Comparison of ENCODE assay signal across 13 cellular contexts in the genomic region with DNA sequence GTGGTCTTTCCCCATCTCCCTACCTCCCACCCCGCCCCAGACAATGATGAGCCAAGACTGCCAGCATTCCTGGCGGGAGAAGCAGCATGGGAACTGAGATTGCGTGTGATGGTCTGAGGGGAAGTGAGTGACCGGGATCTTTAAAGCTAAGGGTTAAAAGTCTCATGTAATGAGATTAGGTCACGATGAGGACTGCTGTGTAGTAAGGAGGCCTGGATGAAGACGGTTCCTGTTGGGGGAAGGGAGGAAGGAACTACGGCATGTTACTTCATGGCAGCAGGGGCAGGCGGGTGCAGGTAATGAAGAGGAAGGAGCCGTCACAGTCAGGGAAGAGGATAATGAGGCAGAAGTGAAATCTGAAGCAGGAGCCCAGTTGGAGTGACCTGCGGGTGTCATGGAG.
DNase-seq lines count a peak whose midpoint lies in the region; ATAC-seq and TF ChIP-seq lines count a peak whose summit lies in the region.
"Had no signal": no experiment of that assay in that cellular context is flagged by ENCODE, and none has a peak within 500 bp of the region (broad histone marks: within the 10 kb centered on the region; RNA-seq: fewer than 3 reads in every experiment).

No MANE protein-coding gene starts in this region.

- no peaks in the 10 kb centered on the region for H3K36me3 Mint-ChIP-seq in GM23338 (ENCODE audit: low read depth)

- no peaks in the 10 kb centered on the region for H3K27me3 Mint-ChIP-seq in GM23338 (ENCODE audit: insufficient read depth, low read depth, poor library complexity)

- H3K27me3 ChIP-seq in left ventricle myocardium inferior (ENCODE audit: low read depth) (no peaks in the 10 kb centered on the region), upper lobe of right lung (no peaks in the 10 kb centered on the region), GM23338 (ENCODE audit: insufficient read depth) (no peaks in the 10 kb centered on the region), brain microvascular endothelial cell (replicated peaks) (no peaks in the 10 kb centered on the region)

- no peak overlapping the region for H3K4me3 ChIP-seq in left ventricle myocardium inferior
- H3K4me3 ChIP-seq in upper lobe of right lung = no peak overlapping the region
- H3K4me3 ChIP-seq in GM23338 = no peak overlapping the region
- H3K4me3 ChIP-seq in brain microvascular endothelial cell (ENCODE audit: low read depth, low read length) = no peak overlapping the region
- H3K4me3 ChIP-seq: SJCRH30 had no signal

- DNase-seq in left ventricle myocardium inferior = no peak
- DNase-seq in left cardiac atrium = no peak
- DNase-seq in RPMI7951 (ENCODE audit: low read depth) = peak; percentile 47
- DNase-seq in left kidney (ENCODE audit: low read depth, low spot score) = peak; percentile 70
- DNase-seq in upper lobe of right lung = no peak
- no peak for DNase-seq in GM23338 (ENCODE audit: low spot score)
- no peak for DNase-seq in SHP77 (lab: John Stamatoyannopoulos, UW)
- DNase-seq in brain microvascular endothelial cell = no peak
- DNase-seq: COR-L47, NCI-H187 treated with DMSO at 0.1 percent for 48 hours, NCI-H446 treated with DMSO at 0.1 percent for 48 hours, NCI-H748 treated with DMSO at 0.1 percent for 48 hours, SJCRH30 had no signal

- ATAC-seq in left cardiac atrium (no peak), upper lobe of right lung (peak; percentile 68), GM23338 (no peak)

- in situ Hi-C loops in brain microvascular endothelial cell (cut with HindIII; ENCODE audit: low pct_ligation_motif_present, low sequenced_read_pairs) = no loop called here

- no peak overlapping the region for H3K4me2 ChIP-seq in GM23338

- intact Hi-C loops in left ventricle myocardium inferior (cut with micrococcal nuclease) = no loop called here
- intact Hi-C loops in left cardiac atrium (cut with DNase I) = no loop called here
- intact Hi-C loops in upper lobe of right lung (cut with DNase I) = no loop called here

- peaks cover 41% of the 10 kb centered on the region for H3K36me3 ChIP-seq in left ventricle myocardium inferior
- no peaks in the 10 kb centered on the region for H3K36me3 ChIP-seq in upper lobe of right lung
- H3K36me3 ChIP-seq in GM23338 (ENCODE audit: insufficient read depth) = no peaks in the 10 kb centered on the region
- no peaks in the 10 kb centered on the region for H3K36me3 ChIP-seq in brain microvascular endothelial cell (replicated peaks)
- H3K36me3 ChIP-seq: SJCRH30 had no signal

- no peaks in the 10 kb centered on the region for H3F3A ChIP-seq in GM23338 (replicated peaks; ENCODE audit: low read depth)

- H3K4me1 ChIP-seq in left ventricle myocardium inferior (peaks cover 65% of the 10 kb centered on the region), upper lobe of right lung (no peaks in the 10 kb centered on the region), GM23338 (ENCODE audit: insufficient read depth) (no peaks in the 10 kb centered on the region)
- H3K4me1 ChIP-seq: SJCRH30 had no signal

- H2AFZ ChIP-seq in GM23338 = no peak overlapping the region

- H3K9me3 Mint-ChIP-seq in GM23338 = no peaks in the 10 kb centered on the region

- peaks cover 8% of the 10 kb centered on the region; the same call in 2 of the 3 replicates for H3K4me1 Mint-ChIP-seq in GM23338

- H3K79me2 ChIP-seq in GM23338 (replicated peaks; ENCODE audit: insufficient read depth) = no peaks in the 10 kb centered on the region

- TF ChIP-seq CTCF in left ventricle myocardium inferior (IDR thresholded peaks at IDR 0.05; ENCODE audit: borderline replicate concordance) (no peak), upper lobe of right lung (IDR thresholded peaks at IDR 0.05) (no peak), GM23338 (conservative IDR thresholded peaks at IDR 0.05; ENCODE audit: low read depth in 2 of 2) (no peak), brain microvascular endothelial cell (IDR thresholded peaks at IDR 0.05; ENCODE audit: low read depth, low read length, missing control alignments) (no peak)

- no peak overlapping the region for H3K27ac Mint-ChIP-seq in GM23338

- H4K20me1 ChIP-seq in GM23338 (replicated peaks; ENCODE audit: insufficient read depth) = no peaks in the 10 kb centered on the region

- H3K4me3 Mint-ChIP-seq in GM23338 = no peak overlapping the region

- no peaks in the 10 kb centered on the region for H3K9me2 ChIP-seq in GM23338 (ENCODE audit: insufficient read depth)

- H3K9me3 ChIP-seq in left ventricle myocardium inferior (replicated peaks) (no peaks in the 10 kb centered on the region), upper lobe of right lung (no peaks in the 10 kb centered on the region)
- H3K9me3 ChIP-seq: SJCRH30 had no signal

- H3K27ac ChIP-seq in left ventricle myocardium inferior (replicated peaks) = peak overlapping the region; percentile 46
- no peak overlapping the region for H3K27ac ChIP-seq in upper lobe of right lung
- H3K27ac ChIP-seq in GM23338 (ENCODE audit: low read depth) = no peak overlapping the region
- H3K27ac ChIP-seq in brain microvascular endothelial cell = no peak overlapping the region
- H3K27ac ChIP-seq: SJCRH30 had no signal

TF ChIP-seq in GM23338, 12 proteins besides CTCF, POLR2A, EP300 and RAD21 (continues in another document):
- TF ChIP-seq CREB1 (CRISPR knock-in tag; IDR thresholded peaks at IDR 0.05; ENCODE audit: low read depth) (no peak), EZH2 (IDR thresholded peaks at IDR 0.05; ENCODE audit: low read depth, unreplicated experiment) (no peak), STAT1 (IDR thresholded peaks at IDR 0.05; ENCODE audit: unreplicated experiment) (no peak), JUNB (IDR thresholded peaks at IDR 0.05; ENCODE audit: unreplicated experiment) (no peak)
- TF ChIP-seq, protein P1, sequence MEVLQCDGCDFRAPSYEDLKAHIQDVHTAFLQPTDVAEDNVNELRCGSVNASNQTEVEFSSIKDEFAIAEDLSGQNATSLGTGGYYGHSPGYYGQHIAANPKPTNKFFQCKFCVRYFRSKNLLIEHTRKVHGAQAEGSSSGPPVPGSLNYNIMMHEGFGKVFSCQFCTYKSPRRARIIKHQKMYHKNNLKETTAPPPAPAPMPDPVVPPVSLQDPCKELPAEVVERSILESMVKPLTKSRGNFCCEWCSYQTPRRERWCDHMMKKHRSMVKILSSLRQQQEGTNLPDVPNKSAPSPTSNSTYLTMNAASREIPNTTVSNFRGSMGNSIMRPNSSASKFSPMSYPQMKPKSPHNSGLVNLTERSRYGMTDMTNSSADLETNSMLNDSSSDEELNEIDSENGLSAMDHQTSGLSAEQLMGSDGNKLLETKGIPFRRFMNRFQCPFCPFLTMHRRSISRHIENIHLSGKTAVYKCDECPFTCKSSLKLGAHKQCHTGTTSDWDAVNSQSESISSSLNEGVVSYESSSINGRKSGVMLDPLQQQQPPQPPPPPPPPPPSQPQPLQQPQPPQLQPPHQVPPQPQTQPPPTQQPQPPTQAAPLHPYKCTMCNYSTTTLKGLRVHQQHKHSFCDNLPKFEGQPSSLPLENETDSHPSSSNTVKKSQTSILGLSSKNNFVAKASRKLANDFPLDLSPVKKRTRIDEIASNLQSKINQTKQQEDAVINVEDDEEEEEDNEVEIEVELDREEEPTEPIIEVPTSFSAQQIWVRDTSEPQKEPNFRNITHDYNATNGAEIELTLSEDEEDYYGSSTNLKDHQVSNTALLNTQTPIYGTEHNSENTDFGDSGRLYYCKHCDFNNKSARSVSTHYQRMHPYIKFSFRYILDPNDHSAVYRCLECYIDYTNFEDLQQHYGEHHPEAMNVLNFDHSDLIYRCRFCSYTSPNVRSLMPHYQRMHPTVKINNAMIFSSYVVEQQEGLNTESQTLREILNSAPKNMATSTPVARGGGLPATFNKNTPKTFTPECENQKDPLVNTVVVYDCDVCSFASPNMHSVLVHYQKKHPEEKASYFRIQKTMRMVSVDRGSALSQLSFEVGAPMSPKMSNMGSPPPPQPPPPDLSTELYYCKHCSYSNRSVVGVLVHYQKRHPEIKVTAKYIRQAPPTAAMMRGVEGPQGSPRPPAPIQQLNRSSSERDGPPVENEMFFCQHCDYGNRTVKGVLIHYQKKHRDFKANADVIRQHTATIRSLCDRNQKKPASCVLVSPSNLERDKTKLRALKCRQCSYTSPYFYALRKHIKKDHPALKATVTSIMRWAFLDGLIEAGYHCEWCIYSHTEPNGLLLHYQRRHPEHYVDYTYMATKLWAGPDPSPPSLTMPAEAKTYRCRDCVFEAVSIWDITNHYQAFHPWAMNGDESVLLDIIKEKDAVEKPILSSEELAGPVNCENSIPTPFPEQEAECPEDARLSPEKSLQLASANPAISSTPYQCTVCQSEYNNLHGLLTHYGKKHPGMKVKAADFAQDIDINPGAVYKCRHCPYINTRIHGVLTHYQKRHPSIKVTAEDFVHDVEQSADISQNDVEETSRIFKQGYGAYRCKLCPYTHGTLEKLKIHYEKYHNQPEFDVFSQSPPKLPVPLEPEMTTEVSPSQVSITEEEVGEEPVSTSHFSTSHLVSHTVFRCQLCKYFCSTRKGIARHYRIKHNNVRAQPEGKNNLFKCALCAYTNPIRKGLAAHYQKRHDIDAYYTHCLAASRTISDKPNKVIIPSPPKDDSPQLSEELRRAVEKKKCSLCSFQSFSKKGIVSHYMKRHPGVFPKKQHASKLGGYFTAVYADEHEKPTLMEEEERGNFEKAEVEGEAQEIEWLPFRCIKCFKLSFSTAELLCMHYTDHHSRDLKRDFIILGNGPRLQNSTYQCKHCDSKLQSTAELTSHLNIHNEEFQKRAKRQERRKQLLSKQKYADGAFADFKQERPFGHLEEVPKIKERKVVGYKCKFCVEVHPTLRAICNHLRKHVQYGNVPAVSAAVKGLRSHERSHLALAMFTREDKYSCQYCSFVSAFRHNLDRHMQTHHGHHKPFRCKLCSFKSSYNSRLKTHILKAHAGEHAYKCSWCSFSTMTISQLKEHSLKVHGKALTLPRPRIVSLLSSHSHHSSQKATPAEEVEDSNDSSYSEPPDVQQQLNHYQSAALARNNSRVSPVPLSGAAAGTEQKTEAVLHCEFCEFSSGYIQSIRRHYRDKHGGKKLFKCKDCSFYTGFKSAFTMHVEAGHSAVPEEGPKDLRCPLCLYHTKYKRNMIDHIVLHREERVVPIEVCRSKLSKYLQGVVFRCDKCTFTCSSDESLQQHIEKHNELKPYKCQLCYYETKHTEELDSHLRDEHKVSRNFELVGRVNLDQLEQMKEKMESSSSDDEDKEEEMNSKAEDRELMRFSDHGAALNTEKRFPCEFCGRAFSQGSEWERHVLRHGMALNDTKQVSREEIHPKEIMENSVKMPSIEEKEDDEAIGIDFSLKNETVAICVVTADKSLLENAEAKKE (CRISPR knock-in tag; IDR thresholded peaks at IDR 0.05) = no peak

Comparison
In these comparisons a context has a peak if more than half of its experiments do, and no peak if none do; other contexts are left out.
1. DNase-seq: peak in RPMI7951 (single experiment) and left kidney (single experiment); none in left ventricle myocardium inferior (single experiment), left cardiac atrium (single experiment), upper lobe of right lung (single experiment), GM23338 (single experiment), SHP77 (0 of 2) and brain microvascular endothelial cell (single experiment).